In genomic region chr3:188211476-188211875, GRCh38 we compare ENCODE assay signal across 15 cellular contexts. TPM values are rescaled to one million over a fixed set of nuclear protein-coding genes. Genes with fewer than 3 reads are reported as not detected.
DNase-seq lines count a peak whose midpoint lies in the region; ATAC-seq and TF ChIP-seq lines count a peak whose summit lies in the region.
"Had no signal": no experiment of that assay in that cellular context is flagged by ENCODE, and none has a peak within 500 bp of the region (broad histone marks: within the 10 kb centered on the region; RNA-seq: fewer than 3 reads in every experiment).

No MANE protein-coding gene starts in this region.

- no peaks in the 10 kb centered on the region for H3K79me2 ChIP-seq in Karpas-422 (ENCODE audit: low read length)

- peak overlapping the region; percentile 90 to 98 (median 94) for H3K27ac ChIP-seq in esophagus muscularis mucosa (replicated peaks in 1 of 4)
- H3K27ac ChIP-seq in upper lobe of left lung = peak overlapping the region; percentile 57 to 77 (median 64)
- no peak overlapping the region for H3K27ac ChIP-seq in Karpas-422 (ENCODE audit: low read length)
- H3K27ac ChIP-seq: SK-N-MC had no signal

- H3K9me3 ChIP-seq in esophagus muscularis mucosa (no peaks in the 10 kb centered on the region), upper lobe of left lung (no peaks in the 10 kb centered on the region), Karpas-422 (ENCODE audit: low read length) (no peaks in the 10 kb centered on the region)

- H3K4me2 ChIP-seq in Karpas-422 (ENCODE audit: low read depth, low read length, poor library complexity, severe bottlenecking) = no peak overlapping the region

- TF ChIP-seq POLR2A in esophagus muscularis mucosa (IDR thresholded peaks at IDR 0.05; ENCODE audit: low read depth) = no peak
- no peak for TF ChIP-seq POLR2A in upper lobe of left lung (IDR thresholded peaks at IDR 0.05)
- no peak for TF ChIP-seq POLR2A in GM18505 (IDR thresholded peaks at IDR 0.05; ENCODE audit: borderline replicate concordance, extremely low read depth, insufficient read depth, insufficient read length)

- peaks cover 24% of the 10 kb centered on the region for H3K4me1 Mint-ChIP-seq in memory B cell

- H4K20me1 ChIP-seq in Karpas-422 (ENCODE audit: insufficient read depth, low read depth, low read length) = no peaks in the 10 kb centered on the region

- no peaks in the 10 kb centered on the region for H3K9me2 ChIP-seq in Karpas-422 (replicated peaks; ENCODE audit: insufficient read depth, low read length)

- H3K9ac ChIP-seq in Karpas-422 (ENCODE audit: low read length) = no peak overlapping the region

- TF ChIP-seq CTCF in esophagus muscularis mucosa (IDR thresholded peaks at IDR 0.05) = no peak
- no peak for TF ChIP-seq CTCF in upper lobe of left lung (IDR thresholded peaks at IDR 0.05)

- no peak overlapping the region for H2AFZ ChIP-seq in Karpas-422 (ENCODE audit: low read length)

- H3K4me1 ChIP-seq in esophagus muscularis mucosa (peaks cover 37 to 68% (median 59%) of the 10 kb centered on the region in 4 donors), upper lobe of left lung (peaks cover 10 to 38% (median 30%) of the 10 kb centered on the region in 4 donors), Karpas-422 (ENCODE audit: low read length) (peaks cover 60% of the 10 kb centered on the region)

- WGBS in esophagus muscularis mucosa = 54% methylated on average over 4 of the region's 4 CpGs
- 81 to 86% methylated on average over 4 of the region's 4 CpGs for WGBS in upper lobe of left lung, 2 donors

- H3K4me3 ChIP-seq in esophagus muscularis mucosa (peak overlapping the region in 1 of 4 donors; percentile 57), upper lobe of left lung (no peak overlapping the region), Karpas-422 (ENCODE audit: low read length) (no peak overlapping the region)
- H3K4me3 ChIP-seq: dorsolateral prefrontal cortex, SK-N-MC had no signal

- H3K27me3 ChIP-seq in esophagus muscularis mucosa (no peaks in the 10 kb centered on the region), upper lobe of left lung (no peaks in the 10 kb centered on the region), Karpas-422 (ENCODE audit: low read length) (no peaks in the 10 kb centered on the region)
- H3K27me3 ChIP-seq: dorsolateral prefrontal cortex had no signal

- H3K9me3 Mint-ChIP-seq in memory B cell = no peaks in the 10 kb centered on the region
- H3K9me3 Mint-ChIP-seq: stimulated activated naive B cell treated with anti-CD40 and anti-IgM and Interleukin-4, amounts not matched to agents 10 μg/mL and 1 μg/mL and 100 μg/mL, for 72 hours had no signal

- H3K27ac Mint-ChIP-seq in memory B cell = peak overlapping the region; percentile 45

- ATAC-seq in memory B cell (ENCODE audit: low read depth) (no peak), upper lobe of left lung (ENCODE audit: low FRiP score in 2 of 2) (peak in 1 of 2 donors; percentile 28), GM18505 (IDR thresholded peaks at IDR 0.05; ENCODE audit: unreplicated experiment) (no peak)
- ATAC-seq: stimulated activated naive B cell treated with anti-CD40 and anti-IgM and Interleukin-4, amounts not matched to agents 10 μg/mL and 1 μg/mL and 100 μg/mL, for 72 hours had no signal

- peaks cover 0 to 12% (median 8%) of the 10 kb centered on the region in 4 donors for H3K36me3 ChIP-seq in esophagus muscularis mucosa
- H3K36me3 ChIP-seq in upper lobe of left lung = no peaks in the 10 kb centered on the region
- H3K36me3 ChIP-seq in Karpas-422 (ENCODE audit: insufficient read depth, low read length) = no peaks in the 10 kb centered on the region

- no peaks in the 10 kb centered on the region for H3K27me3 Mint-ChIP-seq in memory B cell
- H3K27me3 Mint-ChIP-seq: stimulated activated naive B cell treated with anti-CD40 and anti-IgM and Interleukin-4, amounts not matched to agents 10 μg/mL and 1 μg/mL and 100 μg/mL, for 72 hours had no signal

- H3K36me3 Mint-ChIP-seq in memory B cell = peaks cover 8% of the 10 kb centered on the region

- H3K4me3 Mint-ChIP-seq in memory B cell = no peak overlapping the region
- H3K4me3 Mint-ChIP-seq: stimulated activated naive B cell treated with anti-CD40 and anti-IgM and Interleukin-4, amounts not matched to agents 10 μg/mL and 1 μg/mL and 100 μg/mL, for 72 hours had no signal

- TF ChIP-seq EP300 in esophagus muscularis mucosa (IDR thresholded peaks at IDR 0.05) (peak; percentile 7), upper lobe of left lung (IDR thresholded peaks at IDR 0.05) (no peak)

- peak; percentile 65 for DNase-seq in M059J (ENCODE audit: low read depth)
- DNase-seq in esophagus muscularis mucosa (ENCODE audit: extremely low spot score) = no peak
- DNase-seq in memory B cell (ENCODE audit: low spot score in 2 of 2) = no peak
- DNase-seq in upper lobe of left lung = no peak
- DNase-seq in SIG-M5 treated with dmso at 0.1 percent for 504 hours (lab: John Stamatoyannopoulos, UW; ENCODE audit: unreplicated experiment) = no peak
- DNase-seq in Karpas-422 = no peak
- DNase-seq: activated CD4-positive, CD25-positive, alpha-beta regulatory T cell treated with anti-CD3 and anti-CD28 coated beads, Interleukin-2, amount 50 U/mL, for 72 hours; activated T-cell treated with anti-CD3 and anti-CD28 coated beads, Interleukin-2, amount 50 U/mL, for 1 hour; dorsolateral prefrontal cortex; KBM-7; NCI-H1694; stimulated activated CD4-positive, alpha-beta T cell treated with anti-CD3 and anti-CD28 coated beads, Interleukin-2, amount 100 ng/mL, for 48 hours; stimulated activated naive B cell treated with anti-CD40 and anti-IgM and Interleukin-4, amounts not matched to agents 10 μg/mL and 1 μg/mL and 100 μg/mL, for 72 hours had no signal

- intact Hi-C loops in esophagus muscularis mucosa (cut with DNase I) = loop anchor here (5.0 to 10.0 kb wide), 2 partner anchors 54 to 157 kb away; no protein-coding TSS in a partner anchor

RNA-seq across cellular contexts. Expression of gene LPP, which starts 57.5 kb away (rescaled TPM):
- total RNA-seq in M059J (2014; rRNA removed; shearing (Covaris generic)) = 23.2 and 32.6 TPM in 2 replicates
- 1,000 to 10,000 TPM; 1,872 to 3,079 (median 2,300) TPM for total RNA-seq in esophagus muscularis mucosa
- total RNA-seq in upper lobe of left lung = 100 to 1,000 TPM in 4 of 6 donors, 10 to 100 TPM in 2; 86.0 to 196 (median 160) TPM
- 72.8 and 88.5 TPM in 2 replicates for total RNA-seq in Karpas-422 (2014; rRNA removed; shearing (Covaris generic); ENCODE audit: low replicate concordance)

Comparison
In these comparisons a context has a peak if more than half of its experiments do, and no peak if none do; other contexts are left out.
1. RNA of gene LPP, which starts 57.5 kb away (total RNA-seq): 1,872 to 3,079 TPM in esophagus muscularis mucosa; 86.0 to 196 TPM in upper lobe of left lung, 72.8 to 88.5 TPM in Karpas-422 and 23.2 to 32.6 TPM in M059J; every median in the first group is over 4 times any median in the second.